Comparison of ENCODE assay signal across 8 cellular contexts in the genomic region with DNA sequence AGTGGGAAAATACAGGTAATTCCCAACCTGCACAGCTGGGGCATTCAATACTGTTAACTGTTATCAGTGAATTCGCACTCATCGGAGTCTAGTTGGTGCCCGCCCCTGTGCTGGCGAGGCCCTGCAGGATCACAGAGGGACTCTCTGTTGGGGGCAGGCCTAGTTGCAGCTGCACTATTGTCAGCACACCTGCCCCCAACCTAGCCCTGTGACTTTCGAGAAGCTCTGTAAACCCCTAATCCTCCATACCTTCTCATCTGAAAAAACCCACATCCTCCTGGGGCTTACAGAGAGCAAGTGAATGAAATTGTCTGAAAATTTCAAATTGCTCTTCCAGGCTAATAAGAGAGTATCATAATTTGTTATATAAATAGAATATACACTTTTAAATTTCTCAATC.
DNase-seq lines count a peak whose midpoint lies in the region; ATAC-seq and TF ChIP-seq lines count a peak whose summit lies in the region.

No MANE protein-coding gene starts in this region.

- peak overlapping the region in 1 of 2 experiments; percentile 93 for H2BK12ac ChIP-seq in mesenchymal stem cell (ENCODE audit: low read length in 2 of 2)

- no peak overlapping the region for H2AFZ ChIP-seq in PC-3 (ENCODE audit: low read length)
- no peak overlapping the region for H2AFZ ChIP-seq in mesenchymal stem cell (ENCODE audit: low read depth, low read length)

- peak; percentile 79 for ATAC-seq in HG02885 (IDR thresholded peaks at IDR 0.05; ENCODE audit: poor library complexity, unreplicated experiment)
- peak; percentile 28 to 42 for ATAC-seq in activated CD4-positive, CD25-positive, alpha-beta regulatory T cell treated with anti-CD3 and anti-CD28 coated beads, Interleukin-2, amount 50 U/mL, for 24 hours
- ATAC-seq in stimulated activated naive CD8-positive, alpha-beta T cell treated with anti-CD3 and anti-CD28 coated beads, Interleukin-15, amount 100 ng/mL, for 72 hours = peak; percentile 88
- ATAC-seq in PC-3 = no peak

- H3K36me3 ChIP-seq in PC-3 (ENCODE audit: low read depth, low read length) (no peaks in the 10 kb centered on the region), mesenchymal stem cell (ENCODE audit: control insufficient read depth in 1 of 2, insufficient read depth in 2 of 2, low read depth in 1 of 2, low read length in 2 of 2) (no peaks in the 10 kb centered on the region)

- H2BK5ac ChIP-seq in mesenchymal stem cell (ENCODE audit: low read depth, low read length, poor library complexity, severe bottlenecking) = no peak overlapping the region

- H4K8ac ChIP-seq in mesenchymal stem cell (ENCODE audit: low read length) = no peak overlapping the region

- 97% methylated on average over 5 of the region's 5 CpGs for WGBS in mesenchymal stem cell

- CTCF ChIA-PET in PC-3 (lab: Charles Lee) = no interaction called here

- H3K9me2 ChIP-seq in PC-3 (replicated peaks; ENCODE audit: low read length) = no peaks in the 10 kb centered on the region

- H3K4me2 ChIP-seq in PC-3 (ENCODE audit: low read length) (no peak overlapping the region), mesenchymal stem cell (ENCODE audit: low read length, poor library complexity, severe bottlenecking) (no peak overlapping the region)

- H2BK15ac ChIP-seq in mesenchymal stem cell (ENCODE audit: low read depth, poor library complexity, severe bottlenecking) = no peak overlapping the region

- no peak overlapping the region for H2AK5ac ChIP-seq in mesenchymal stem cell (ENCODE audit: low read length, severe bottlenecking)

- H3K9me3 Mint-ChIP-seq in stimulated activated naive CD8-positive, alpha-beta T cell treated with anti-CD3 and anti-CD28 coated beads, Interleukin-15, amount 100 ng/mL, for 72 hours = no peaks in the 10 kb centered on the region

- H3K18ac ChIP-seq in mesenchymal stem cell (ENCODE audit: low read depth in 1 of 2, low read length in 2 of 2) = no peak overlapping the region

- H3K79me2 ChIP-seq in PC-3 (ENCODE audit: low read length) = no peaks in the 10 kb centered on the region

- peak overlapping the region; percentile 78 to 79 for H3K4me3 Mint-ChIP-seq in stimulated activated naive CD8-positive, alpha-beta T cell treated with anti-CD3 and anti-CD28 coated beads, Interleukin-15, amount 100 ng/mL, for 72 hours

- no peak overlapping the region for H3K9ac ChIP-seq in PC-3 (ENCODE audit: low read length)
- no peak overlapping the region for H3K9ac ChIP-seq in mesenchymal stem cell (ENCODE audit: low read length)

- no peaks in the 10 kb centered on the region for H3K27me3 Mint-ChIP-seq in stimulated activated naive CD8-positive, alpha-beta T cell treated with anti-CD3 and anti-CD28 coated beads, Interleukin-15, amount 100 ng/mL, for 72 hours

- H4K91ac ChIP-seq in mesenchymal stem cell (ENCODE audit: low read length) = no peak overlapping the region

- peak overlapping the region in 1 of 2 experiments; percentile 51 for H3K14ac ChIP-seq in mesenchymal stem cell (ENCODE audit: low read length in 2 of 2)

- no peaks in the 10 kb centered on the region for H3K9me3 ChIP-seq in PC-3 (ENCODE audit: low read length)
- no peaks in the 10 kb centered on the region for H3K9me3 ChIP-seq in mesenchymal stem cell (ENCODE audit: control insufficient read depth, low read length)

- no peaks in the 10 kb centered on the region for H4K20me1 ChIP-seq in PC-3 (ENCODE audit: low read length)

- POLR2A ChIA-PET in PC-3 (lab: Charles Lee; ENCODE audit: unreplicated experiment) = no interaction called here

- no peaks in the 10 kb centered on the region for H3K79me1 ChIP-seq in mesenchymal stem cell (replicated peaks; ENCODE audit: low read length, poor library complexity, severe bottlenecking)

- H3K27me3 ChIP-seq in PC-3 (ENCODE audit: low read length) = no peaks in the 10 kb centered on the region
- H3K27me3 ChIP-seq in mesenchymal stem cell (ENCODE audit: control insufficient read depth in 1 of 2, insufficient read depth in 1 of 2, low read length in 2 of 2) = no peaks in the 10 kb centered on the region

- peaks cover 74% of the 10 kb centered on the region for H3K4me1 Mint-ChIP-seq in stimulated activated naive CD8-positive, alpha-beta T cell treated with anti-CD3 and anti-CD28 coated beads, Interleukin-15, amount 100 ng/mL, for 72 hours

- peak overlapping the region; percentile 24 for H3K27ac Mint-ChIP-seq in stimulated activated naive CD8-positive, alpha-beta T cell treated with anti-CD3 and anti-CD28 coated beads, Interleukin-15, amount 100 ng/mL, for 72 hours

- H3K4me3 ChIP-seq in PC-3 (ENCODE audit: low read length) = no peak overlapping the region
- H3K4me3 ChIP-seq in mesenchymal stem cell (ENCODE audit: insufficient read depth in 1 of 2, low read depth in 1 of 2, low read length in 2 of 2) = no peak overlapping the region

- intact Hi-C loops in PC-3 (cut with micrococcal nuclease) = no loop called here

- BruUV-seq in PC-3 (replicated peaks; lab: Mats Ljungman, UMichigan) = no TSS peak

- no peaks in the 10 kb centered on the region for H3F3A ChIP-seq in PC-3 (ENCODE audit: low read length, unreplicated experiment)

- peak overlapping the region in 1 of 2 experiments; percentile 80 for H3K4ac ChIP-seq in mesenchymal stem cell (ENCODE audit: low read depth in 1 of 2, low read length in 2 of 2)

- DNase-seq in activated T-cell treated with anti-CD3 and anti-CD28 coated beads for 24 hours (ENCODE audit: low read depth) (peak; percentile 7), NCI-H774 (lab: John Stamatoyannopoulos, UW) (no peak), PC-3 (no peak), mesenchymal stem cell (no peak)
- no peak for DNase-seq in activated T-cell treated with anti-CD3 and anti-CD28 coated beads, Interleukin-2, amount 50 U/mL, for 48 hours
- DNase-seq in stimulated activated naive CD8-positive, alpha-beta T cell treated with anti-CD3 and anti-CD28 coated beads, Interleukin-15, amount 100 ng/mL, for 72 hours = peak; percentile 52 to 67

- H2BK120ac ChIP-seq in mesenchymal stem cell (ENCODE audit: low read depth, low read length) = no peak overlapping the region

- H3K4me1 ChIP-seq in PC-3 (ENCODE audit: insufficient read depth, low read length) = no peaks in the 10 kb centered on the region
- no peaks in the 10 kb centered on the region for H3K4me1 ChIP-seq in mesenchymal stem cell (ENCODE audit: control insufficient read depth, insufficient read depth, low read depth, low read length)

- no peak overlapping the region for H3K23ac ChIP-seq in mesenchymal stem cell (ENCODE audit: low read length in 2 of 2)

- no peak overlapping the region for H3K27ac ChIP-seq in PC-3 (ENCODE audit: low read length)
- H3K27ac ChIP-seq in mesenchymal stem cell (ENCODE audit: low read length, poor library complexity, severe bottlenecking) = no peak overlapping the region

- no peak for TF ChIP-seq CTCF in PC-3 (conservative IDR thresholded peaks at IDR 0.05; ENCODE audit: low read depth, low read length)

Comparison
In these comparisons a context has a peak if more than half of its experiments do, and no peak if none do; other contexts are left out.
1. DNase-seq: peak in activated T-cell treated with anti-CD3 and anti-CD28 coated beads for 24 hours (single experiment) and stimulated activated naive CD8-positive, alpha-beta T cell treated with anti-CD3 and anti-CD28 coated beads, Interleukin-15, amount 100 ng/mL, for 72 hours (2 of 2); none in activated T-cell treated with anti-CD3 and anti-CD28 coated beads, Interleukin-2, amount 50 U/mL, for 48 hours (0 of 2), NCI-H774 (single experiment), PC-3 (single experiment) and mesenchymal stem cell (single experiment).